1 cellular context compared by ENCODE assay signal in genomic region chr12:49636574-49636973, GRCh38.
TF ChIP-seq lines count a peak whose summit lies in the region.

No MANE protein-coding gene starts in this region.

TF ChIP-seq in GM23338, 12 proteins besides CTCF, POLR2A, EP300 and RAD21:
- TF ChIP-seq NANOG (IDR thresholded peaks at IDR 0.05; ENCODE audit: borderline replicate concordance) (no peak), ZNF331 (CRISPR knock-in tag; IDR thresholded peaks at IDR 0.05; ENCODE audit: low read depth) (no peak), REST (IDR thresholded peaks at IDR 0.05; ENCODE audit: unreplicated experiment) (no peak), POLR2AphosphoS5 (IDR thresholded peaks at IDR 0.05; ENCODE audit: low read depth) (no peak), EZH2phosphoT487 (IDR thresholded peaks at IDR 0.05; ENCODE audit: unreplicated experiment) (no peak), ZNF462 (CRISPR knock-in tag; IDR thresholded peaks at IDR 0.05) (no peak), JUNB (IDR thresholded peaks at IDR 0.05; ENCODE audit: unreplicated experiment) (no peak), ZNF114 (CRISPR knock-in tag; IDR thresholded peaks at IDR 0.05) (no peak), CREB1 (CRISPR knock-in tag; IDR thresholded peaks at IDR 0.05; ENCODE audit: low read depth) (no peak), ETS1 (IDR thresholded peaks at IDR 0.05) (no peak), EZH2 (IDR thresholded peaks at IDR 0.05; ENCODE audit: low read depth, unreplicated experiment) (no peak)
